ENCODE assay signal across 12 cellular contexts in the genomic region with DNA sequence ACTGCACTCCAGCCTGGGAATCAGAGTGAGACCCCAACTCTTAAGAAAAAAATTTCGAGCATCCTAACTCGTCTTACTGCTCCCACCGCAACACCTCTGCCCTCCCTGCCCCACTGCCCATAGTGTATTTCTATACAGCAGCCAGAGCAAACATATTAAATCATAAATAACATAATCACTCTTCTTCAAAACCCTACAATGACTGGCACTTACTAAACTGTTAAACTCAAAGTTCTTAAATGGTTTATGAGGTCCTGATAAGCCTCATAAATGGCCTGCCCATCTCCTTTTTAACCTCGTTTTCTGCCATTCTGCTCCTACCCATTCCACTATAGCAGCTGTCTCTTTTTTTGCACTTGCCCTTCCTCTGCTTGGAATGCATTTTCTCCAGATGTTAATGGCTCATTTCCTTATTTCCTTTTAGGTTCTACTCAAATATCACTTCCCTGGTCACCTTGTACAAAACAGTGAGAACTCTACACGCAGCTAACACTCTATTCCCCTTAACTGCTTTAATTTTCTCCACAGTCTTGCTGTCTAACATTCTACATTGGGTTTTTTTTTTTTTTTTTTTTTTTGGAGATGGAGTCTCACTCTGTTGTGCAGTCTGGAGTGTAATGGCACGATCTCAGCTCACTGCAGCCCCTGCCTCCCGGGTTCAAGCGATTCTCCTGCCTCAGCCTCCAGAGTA.
"Had no signal": no experiment of that assay in that cellular context is flagged by ENCODE, and none has a peak within 500 bp of the region (broad histone marks: within the 10 kb centered on the region; RNA-seq: fewer than 3 reads in every experiment).

No MANE protein-coding gene starts in this region.

- H3K9me3 Mint-ChIP-seq: activated CD4-positive, alpha-beta T cell treated with anti-CD3 and anti-CD28 coated beads, Interleukin-2, amount 10 ng/mL, durations not matched to agents 24 days and 14 days; stimulated activated effector memory CD8-positive, alpha-beta T cell treated with anti-CD3 and anti-CD28 coated beads, Interleukin-12 subunit alpha, Interleukin-12 subunit beta, amount 100 ng/mL, for 72 hours had no signal

- H3K9me3 ChIP-seq: pancreas, thyroid gland had no signal

- H3K27me3 ChIP-seq: brain microvascular endothelial cell, foreskin keratinocyte, pancreas, thyroid gland had no signal

- H3K27me3 Mint-ChIP-seq: activated CD4-positive, alpha-beta T cell treated with anti-CD3 and anti-CD28 coated beads, Interleukin-2, amount 10 ng/mL, durations not matched to agents 24 days and 14 days had no signal

- FAIRE-seq: pancreas, TTC549, urothelium cell line had no signal

- H3K4me3 ChIP-seq: pancreas, thyroid gland had no signal

- H3K4me3 Mint-ChIP-seq: activated CD4-positive, alpha-beta T cell treated with anti-CD3 and anti-CD28 coated beads, Interleukin-2, amount 10 ng/mL, durations not matched to agents 24 days and 14 days; stimulated activated effector memory CD8-positive, alpha-beta T cell treated with anti-CD3 and anti-CD28 coated beads, Interleukin-12 subunit alpha, Interleukin-12 subunit beta, amount 100 ng/mL, for 72 hours; WTC11 had no signal

- DNase-seq: activated CD4-positive, alpha-beta T cell treated with anti-CD3 and anti-CD28 coated beads, Interleukin-2, amount 10 ng/mL, durations not matched to agents 24 days and 14 days; activated naive CD4-positive, alpha-beta T cell treated with anti-CD3 and anti-CD28 coated beads, Interleukin-2, amount 50 U/mL, for 16 hours; brain microvascular endothelial cell; cortex of kidney; effector CD4-positive, alpha-beta T cell; pancreas; thyroid gland had no signal

- H3K36me3 ChIP-seq: brain microvascular endothelial cell, pancreas, thyroid gland had no signal

- H3K36me3 Mint-ChIP-seq: WTC11 had no signal

- H3K27ac ChIP-seq: brain microvascular endothelial cell, foreskin keratinocyte, pancreas, thyroid gland had no signal

- ATAC-seq: pancreas; stimulated activated effector memory CD8-positive, alpha-beta T cell treated with anti-CD3 and anti-CD28 coated beads, Interleukin-12 subunit alpha, Interleukin-12 subunit beta, amount 100 ng/mL, for 72 hours; WTC11 had no signal

- H3K27ac Mint-ChIP-seq: activated CD4-positive, alpha-beta T cell treated with anti-CD3 and anti-CD28 coated beads, Interleukin-2, amount 10 ng/mL, durations not matched to agents 24 days and 14 days; stimulated activated effector memory CD8-positive, alpha-beta T cell treated with anti-CD3 and anti-CD28 coated beads, Interleukin-12 subunit alpha, Interleukin-12 subunit beta, amount 100 ng/mL, for 72 hours had no signal
